ENCODE assay signal across 8 cellular contexts in genomic region chr3:100103558-100104441, GRCh38. TPM values are rescaled to one million over a fixed set of nuclear protein-coding genes. Genes with fewer than 3 reads are reported as not detected.
DNase-seq lines count a peak whose midpoint lies in the region; ATAC-seq and TF ChIP-seq lines count a peak whose summit lies in the region.

No MANE protein-coding gene starts in this region.

- intact Hi-C loops in ovary (cut with DNase I) = no loop called here

- CTCF ChIA-PET in AG04450 (lab: Charles Lee) = interaction anchor here (0.7 to 3.3 kb wide), 8 partner anchors 11 to 272 kb away, joined by 3 to 11 read pairs (median 4); no protein-coding TSS in a partner anchor

- H3K27me3 Mint-ChIP-seq in T-helper 17 cell = no peaks in the 10 kb centered on the region

- POLR2A ChIA-PET in AG04450 (lab: Yijun Ruan, JAX) = interaction anchor here (0.7 to 1.6 kb wide), 5 partner anchors 15 to 107 kb away, joined by 3 to 7 read pairs (median 3); no protein-coding TSS in a partner anchor

- no peak overlapping the region for H3K27ac Mint-ChIP-seq in T-helper 17 cell

- H3K9me3 ChIP-seq in AG04450 (ENCODE audit: control insufficient read depth, insufficient read depth, low read length) (no peaks in the 10 kb centered on the region), T-helper 17 cell (ENCODE audit: control insufficient read depth, low read length, poor library complexity, severe bottlenecking) (no peaks in the 10 kb centered on the region), ovary (no peaks in the 10 kb centered on the region)

- TF ChIP-seq POLR2A in ovary (IDR thresholded peaks at IDR 0.05) = no peak

- H3K27ac ChIP-seq in AG04450 (ENCODE audit: low read depth, low read length) = peak overlapping the region; percentile 74
- H3K27ac ChIP-seq in ovary = no peak overlapping the region

- ATAC-seq in GM18873 (IDR thresholded peaks at IDR 0.05; ENCODE audit: low FRiP score, unreplicated experiment) (peak; percentile 84), HG03025 (IDR thresholded peaks at IDR 0.05; ENCODE audit: low FRiP score, unreplicated experiment) (peak; percentile 85), T-helper 17 cell (no peak)

- H3K4me1 Mint-ChIP-seq in T-helper 17 cell = no peaks in the 10 kb centered on the region

- H3K27me3 ChIP-seq in AG04450 (ENCODE audit: control insufficient read depth, insufficient read depth, low read length) (no peaks in the 10 kb centered on the region), kidney epithelial cell (ENCODE audit: control insufficient read depth, insufficient read depth, low read length) (no peaks in the 10 kb centered on the region), ovary (no peaks in the 10 kb centered on the region)

- H3K36me3 Mint-ChIP-seq in T-helper 17 cell (ENCODE audit: low read depth) = peaks cover 2% of the 10 kb centered on the region

- H3K4me3 Mint-ChIP-seq in T-helper 17 cell = no peak overlapping the region

- in situ Hi-C loops in KBM-7 (cut with MboI; ENCODE audit: low pct_unique_long_range_greater_than_20kb, low sequenced_read_pairs) = no loop called here

- TF ChIP-seq EP300 in ovary (IDR thresholded peaks at IDR 0.05) = no peak

- no peak overlapping the region for H3K4me3 ChIP-seq in AG04450 (ENCODE audit: low read depth, low read length)
- no peak overlapping the region for H3K4me3 ChIP-seq in kidney epithelial cell (ENCODE audit: low read depth, low read length)
- H3K4me3 ChIP-seq in ovary = no peak overlapping the region

- whole genome bisulfite sequencing in ovary, 3 donors = 36 to 65% (median 47%) methylated on average over 4 of the region's 4 CpGs

- TF ChIP-seq CTCF in AG04450 (IDR thresholded peaks at IDR 0.05; ENCODE audit: low read depth, low read length) (no peak), kidney epithelial cell (IDR thresholded peaks at IDR 0.05; ENCODE audit: insufficient read depth, low read length, poor library complexity, severe bottlenecking) (no peak), ovary (IDR thresholded peaks at IDR 0.05) (no peak)

- peaks cover 17% of the 10 kb centered on the region for H3K4me1 ChIP-seq in ovary (ENCODE audit: insufficient read depth)

- no peaks in the 10 kb centered on the region for H3K36me3 ChIP-seq in kidney epithelial cell (ENCODE audit: control insufficient read depth, insufficient read depth, low read length)
- no peaks in the 10 kb centered on the region for H3K36me3 ChIP-seq in ovary

- peak; percentile 72 for DNase-seq in AG04450 (ENCODE audit: low read depth, low spot score)
- peak; percentile 80 for DNase-seq in NCI-H526 treated with DMSO at 0.1 percent for 48 hours (lab: John Stamatoyannopoulos, UW)
- peak; percentile 38 for DNase-seq in kidney epithelial cell (ENCODE audit: low read depth)
- no peak for DNase-seq in KBM-7
- no peak for DNase-seq in T-helper 17 cell
- no peak for DNase-seq in ovary

RNA-seq across cellular contexts. Expression of gene FILIP1L, which starts 10.5 kb away (rescaled TPM):
- 75.5 and 90.7 TPM in 2 replicates for polyA plus RNA-seq in AG04450 (2011; rRNA removed)
- 152 and 160 TPM in 2 replicates for polyA minus RNA-seq in AG04450 (2011; rRNA and poly(A)+ RNA removed)
- total RNA-seq in kidney epithelial cell = 14.9 and 15.6 TPM in 2 replicates
- total RNA-seq in T-helper 17 cell = under 1 TPM in 1 of 2 donors, not detected in 1; 0.82 TPM
- total RNA-seq in ovary = 100 to 1,000 TPM in 4 of 7 donors, 10 to 100 TPM in 3; 23.7 to 174 (median 110) TPM
- 100 to 1,000 TPM in 1 of 2 donors, 10 to 100 TPM in 1; 78.7 to 139 TPM for polyA plus RNA-seq in ovary

Comparison
In these comparisons a context has a peak if more than half of its experiments do, and no peak if none do; other contexts are left out.
1. DNase-seq: peak in AG04450 (single experiment), NCI-H526 treated with DMSO at 0.1 percent for 48 hours (single experiment) and kidney epithelial cell (single experiment); none in KBM-7 (single experiment), T-helper 17 cell (0 of 3) and ovary (0 of 5).